Comparison of ENCODE assay signal across 8 cellular contexts in the genomic region with DNA sequence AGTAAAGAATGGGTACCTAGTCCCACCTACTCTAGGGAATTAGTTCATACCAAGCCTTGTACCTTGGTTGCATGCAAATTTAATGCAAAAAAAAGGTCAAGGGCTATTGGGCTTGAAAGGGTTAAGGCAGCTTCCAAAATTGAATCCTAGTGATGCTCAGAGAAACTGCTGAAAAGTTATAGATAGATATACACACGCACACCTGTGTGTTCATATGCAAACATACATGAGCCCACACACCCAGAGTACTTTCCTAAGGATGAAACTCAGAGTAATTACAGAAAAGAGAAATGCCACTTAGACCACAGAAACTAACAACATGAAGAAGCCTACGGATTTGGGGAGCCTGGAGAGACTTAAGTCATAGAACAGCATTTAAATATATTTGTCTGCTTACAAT. TPM values are rescaled to one million over a fixed set of nuclear protein-coding genes. Genes with fewer than 3 reads are reported as not detected.
DNase-seq lines count a peak whose midpoint lies in the region; ATAC-seq lines count a peak whose summit lies in the region.

No MANE protein-coding gene starts in this region.

- H3K4me1 ChIP-seq in ACC112 (ENCODE audit: control insufficient read depth, insufficient read depth, low read length, unreplicated experiment) = peaks cover 7% of the 10 kb centered on the region
- peaks cover 19% of the 10 kb centered on the region for H3K4me1 ChIP-seq in mucosa of stomach (ENCODE audit: control insufficient read depth, insufficient read depth, low read length)

- peak overlapping the region; percentile 91 for H3K9ac ChIP-seq in mucosa of stomach (ENCODE audit: low read length)

- H3K27me3 Mint-ChIP-seq in activated T-helper 2 cell treated with anti-CD3 and anti-CD28 coated beads, Interferon-gamma antibody, Interleukin-2, Interleukin-4, amounts not matched to agents 10 μg/mL and 5 μg/mL and 100 μg/mL, durations not matched to agents 14 hours and 24 hours and 36 hours (ENCODE audit: low read depth) = no peaks in the 10 kb centered on the region

- intact Hi-C loops in activated T-helper 2 cell treated with anti-CD3 and anti-CD28 coated beads, Interferon-gamma antibody, Interleukin-2, Interleukin-4, amounts not matched to agents 10 μg/mL and 5 μg/mL and 100 μg/mL, durations not matched to agents 14 hours and 24 hours and 36 hours (cut with micrococcal nuclease) = loop anchor here (1.0 to 10.0 kb wide), 6 partner anchors 16 to 812 kb away; no protein-coding TSS in a partner anchor

- H3K27ac Mint-ChIP-seq in activated T-helper 2 cell treated with anti-CD3 and anti-CD28 coated beads, Interferon-gamma antibody, Interleukin-2, Interleukin-4, amounts not matched to agents 10 μg/mL and 5 μg/mL and 100 μg/mL, durations not matched to agents 14 hours and 24 hours and 36 hours = peak overlapping the region; percentile 98

- peak overlapping the region; percentile 92 for H3K4me3 Mint-ChIP-seq in activated T-helper 2 cell treated with anti-CD3 and anti-CD28 coated beads, Interferon-gamma antibody, Interleukin-2, Interleukin-4, amounts not matched to agents 10 μg/mL and 5 μg/mL and 100 μg/mL, durations not matched to agents 14 hours and 24 hours and 36 hours (ENCODE audit: low read depth)

- peaks cover 46% of the 10 kb centered on the region for H3K79me2 ChIP-seq in ACC112 (ENCODE audit: control insufficient read depth, insufficient read depth, low read length, unreplicated experiment)

- peaks cover 38% of the 10 kb centered on the region for H3K4me1 Mint-ChIP-seq in activated T-helper 2 cell treated with anti-CD3 and anti-CD28 coated beads, Interferon-gamma antibody, Interleukin-2, Interleukin-4, amounts not matched to agents 10 μg/mL and 5 μg/mL and 100 μg/mL, durations not matched to agents 14 hours and 24 hours and 36 hours (ENCODE audit: low read depth)

- H3K4me3 ChIP-seq in ACC112 (ENCODE audit: low read depth, low read length) = peak overlapping the region; percentile 90
- H3K4me3 ChIP-seq in mucosa of stomach (ENCODE audit: low read length) = no peak overlapping the region

- H3K27ac ChIP-seq in ACC112 (ENCODE audit: low read depth, low read length) = peak overlapping the region; percentile 72

- peaks cover 15% of the 10 kb centered on the region for H3K36me3 Mint-ChIP-seq in activated T-helper 2 cell treated with anti-CD3 and anti-CD28 coated beads, Interferon-gamma antibody, Interleukin-2, Interleukin-4, amounts not matched to agents 10 μg/mL and 5 μg/mL and 100 μg/mL, durations not matched to agents 14 hours and 24 hours and 36 hours (ENCODE audit: low read depth)

- H3K36me3 ChIP-seq in ACC112 (ENCODE audit: insufficient read depth, low read length) = no peaks in the 10 kb centered on the region
- no peaks in the 10 kb centered on the region for H3K36me3 ChIP-seq in mucosa of stomach (ENCODE audit: control insufficient read depth, insufficient read depth, low read length)

- no peak overlapping the region for H2AFZ ChIP-seq in ACC112 (ENCODE audit: low read length, unreplicated experiment)

- ATAC-seq in GM19025 (IDR thresholded peaks at IDR 0.05; ENCODE audit: low read depth, unreplicated experiment) = peak; percentile 24
- peak; percentile 39 for ATAC-seq in HG03159 (IDR thresholded peaks at IDR 0.05; ENCODE audit: unreplicated experiment)

- H3K27me3 ChIP-seq in ACC112 (ENCODE audit: insufficient read depth, low read length) (no peaks in the 10 kb centered on the region), mucosa of stomach (ENCODE audit: control insufficient read depth, insufficient read depth, low read length) (no peaks in the 10 kb centered on the region)

- no peak for DNase-seq in activated T-helper 2 cell treated with anti-CD3 and anti-CD28 coated beads, Interferon-gamma antibody, Interleukin-2, Interleukin-4, amounts not matched to agents 10 μg/mL and 5 μg/mL and 100 μg/mL, durations not matched to agents 14 hours and 24 hours and 36 hours (ENCODE audit: low spot score)
- DNase-seq in NCI-H1092 (lab: John Stamatoyannopoulos, UW) = no peak
- no peak for DNase-seq in dermis blood vessel endothelial cell
- DNase-seq in NCI-H2227 treated with DMSO at 0.1 percent for 48 hours (lab: John Stamatoyannopoulos, UW) = no peak

- H3K9me3 Mint-ChIP-seq in activated T-helper 2 cell treated with anti-CD3 and anti-CD28 coated beads, Interferon-gamma antibody, Interleukin-2, Interleukin-4, amounts not matched to agents 10 μg/mL and 5 μg/mL and 100 μg/mL, durations not matched to agents 14 hours and 24 hours and 36 hours = no peaks in the 10 kb centered on the region

- H3K9me3 ChIP-seq in mucosa of stomach (ENCODE audit: control insufficient read depth, low read length) = no peaks in the 10 kb centered on the region

RNA-seq across cellular contexts. Expression of gene SLC25A13, which starts 1.5 kb away (rescaled TPM):
- total RNA-seq in activated T-helper 2 cell treated with anti-CD3 and anti-CD28 coated beads, Interferon-gamma antibody, Interleukin-2, Interleukin-4, amounts not matched to agents 10 μg/mL and 5 μg/mL and 100 μg/mL, durations not matched to agents 14 hours and 24 hours and 36 hours = 28.8 and 35.4 TPM in 2 replicates
- 34.9 and 36.9 TPM in 2 replicates for total RNA-seq in dermis blood vessel endothelial cell
